8 cellular contexts compared by ENCODE assay signal in genomic region chr18:9137168-9138066, GRCh38. TPM values are rescaled to one million over a fixed set of nuclear protein-coding genes. Genes with fewer than 3 reads are reported as not detected.
DNase-seq lines count a peak whose midpoint lies in the region; ATAC-seq, FAIRE-seq and TF ChIP-seq lines count a peak whose summit lies in the region.

No MANE protein-coding gene starts in this region.

- H3K4me3 ChIP-seq in GM23338 (peak overlapping the region; percentile 81), pancreas (peak overlapping the region; percentile 42 to 78 (median 64)), transverse colon (peak overlapping the region; percentile 77 to 92 (median 79))

- H3F3A ChIP-seq in GM23338 (replicated peaks; ENCODE audit: low read depth): peaks cover 10% of the 10 kb centered on the region

- H3K4me1 ChIP-seq in GM23338 (ENCODE audit: insufficient read depth) (peaks cover 15% of the 10 kb centered on the region; the same call in 1 of the 2 replicates), pancreas (peaks cover 23 to 56% (median 45%) of the 10 kb centered on the region in 3 donors), transverse colon (peaks cover 19 to 76% (median 44%) of the 10 kb centered on the region in 4 donors)

- WGBS in pancreas, 2 donors: 0 to 1% methylated on average over 51 to 95 of the region's 95 CpGs
- WGBS in transverse colon (ENCODE audit: low coverage in 1 of 2), 2 donors: 0 to 4% methylated on average over 3 to 34 of the region's 95 CpGs

- H3K27ac ChIP-seq in GM23338 (ENCODE audit: low read depth): no peak overlapping the region
- H3K27ac ChIP-seq in pancreas: peak overlapping the region; percentile 91 to 98 (median 96)
- H3K27ac ChIP-seq in transverse colon: peak overlapping the region; percentile 95 to 100 (median 99)

- H3K4me2 ChIP-seq in GM23338: peak overlapping the region; percentile 76

- H3K9me3 Mint-ChIP-seq in GM23338 (no peaks in the 10 kb centered on the region), glutamatergic neuron (ENCODE audit: unreplicated experiment) (peaks cover 12% of the 10 kb centered on the region)
- H3K9me3 Mint-ChIP-seq in activated naive CD4-positive, alpha-beta T cell treated with anti-CD3 and anti-CD28 coated beads, Interleukin-2, amount 50 U/mL, for 72 hours: no peaks in the 10 kb centered on the region

- H3K79me2 ChIP-seq in GM23338 (replicated peaks; ENCODE audit: insufficient read depth): peaks cover 55% of the 10 kb centered on the region

- peak; percentile 55 for TF ChIP-seq POLR2A in transverse colon (IDR thresholded peaks at IDR 0.05)

- H3K4me1 Mint-ChIP-seq in GM23338: peaks cover 27% of the 10 kb centered on the region
- peaks cover 29% of the 10 kb centered on the region for H3K4me1 Mint-ChIP-seq in glutamatergic neuron (ENCODE audit: low read depth, unreplicated experiment)

- no peaks in the 10 kb centered on the region for H3K36me3 ChIP-seq in GM23338 (ENCODE audit: insufficient read depth)
- H3K36me3 ChIP-seq in pancreas: no peaks in the 10 kb centered on the region
- H3K36me3 ChIP-seq in transverse colon: peaks cover 0 to 3% (median under 1%) of the 10 kb centered on the region in 4 donors

- intact Hi-C loops in pancreas (cut with DNase I) (no loop called here), transverse colon (cut with DNase I; ENCODE audit: low total_unique reads) (loop anchor here (5.0 kb wide), 1 partner anchor 430 kb away; the partner anchor contains the start of gene MTCL1)

- no peaks in the 10 kb centered on the region for H3K9me2 ChIP-seq in GM23338 (ENCODE audit: insufficient read depth)

- peaks cover 20% of the 10 kb centered on the region; the same call in 2 of the 3 replicates for H3K36me3 Mint-ChIP-seq in GM23338 (ENCODE audit: low read depth)
- peaks cover 17 to 31% of the 10 kb centered on the region in 2 donors for H3K36me3 Mint-ChIP-seq in activated naive CD4-positive, alpha-beta T cell treated with anti-CD3 and anti-CD28 coated beads, Interleukin-2, amount 50 U/mL, for 72 hours
- no peaks in the 10 kb centered on the region for H3K36me3 Mint-ChIP-seq in glutamatergic neuron (ENCODE audit: unreplicated experiment)

- DNase-seq in G401 (ENCODE audit: low spot score): peak; percentile 64
- DNase-seq in GM23338 (ENCODE audit: low spot score): peak; percentile 74
- peak; percentile 68 to 80 for DNase-seq in Kasumi-1 (lab: John Stamatoyannopoulos, UW)
- DNase-seq in SK-MEL-5 (ENCODE audit: low read depth, low spot score): peak; percentile 72
- peak; percentile 68 to 78 for DNase-seq in activated naive CD4-positive, alpha-beta T cell treated with anti-CD3 and anti-CD28 coated beads, Interleukin-2, amount 50 U/mL, for 72 hours (ENCODE audit: low spot score in 2 of 2)
- peak; percentile 70 for DNase-seq in glutamatergic neuron
- peak; percentile 63 to 84 (median 76) for DNase-seq in pancreas
- peak; percentile 71 for DNase-seq in transverse colon

- no peak for TF ChIP-seq EP300 in transverse colon (IDR thresholded peaks at IDR 0.05; ENCODE audit: low read depth)

- H3K27me3 ChIP-seq in GM23338 (ENCODE audit: insufficient read depth) (no peaks in the 10 kb centered on the region), pancreas (no peaks in the 10 kb centered on the region), transverse colon (no peaks in the 10 kb centered on the region)

- peak overlapping the region; percentile 57; the same call in 1 of the 2 replicates for H2AFZ ChIP-seq in GM23338

- H3K4me3 Mint-ChIP-seq in GM23338 (peak overlapping the region; percentile 86), glutamatergic neuron (ENCODE audit: unreplicated experiment) (peak overlapping the region; percentile 63)

- in situ Hi-C loops in G401 (cut with HindIII; ENCODE audit: low sequenced_read_pairs): no loop called here
- in situ Hi-C loops in SK-MEL-5 (cut with HindIII; ENCODE audit: low pct_unique_long_range_greater_than_20kb, low sequenced_read_pairs): no loop called here
- in situ Hi-C loops in transverse colon (cut with MboI; ENCODE audit: low pct_ligation_motif_present in 1 of 4, low pct_unique_long_range_greater_than_20kb in 1 of 4, low sequenced_read_pairs in 3 of 4): no loop called here

- no peak for TF ChIP-seq CTCF in GM23338 (conservative IDR thresholded peaks at IDR 0.05; ENCODE audit: low read depth in 2 of 2)
- no peak for TF ChIP-seq CTCF in glutamatergic neuron (IDR thresholded peaks at IDR 0.05; ENCODE audit: partially characterized antibody, unreplicated experiment)
- TF ChIP-seq CTCF in pancreas (IDR thresholded peaks at IDR 0.05): no peak
- TF ChIP-seq CTCF in transverse colon (IDR thresholded peaks at IDR 0.05): no peak

- H3K27ac Mint-ChIP-seq in GM23338 (peak overlapping the region; percentile 91; the same call in 1 of the 2 replicates), glutamatergic neuron (ENCODE audit: unreplicated experiment) (peak overlapping the region; percentile 20)
- H3K27ac Mint-ChIP-seq in activated naive CD4-positive, alpha-beta T cell treated with anti-CD3 and anti-CD28 coated beads, Interleukin-2, amount 50 U/mL, for 72 hours: peak overlapping the region; percentile 96 to 97

- FAIRE-seq in pancreas (lab: Jason Lieb, UNC): no peak

- H3K9me3 ChIP-seq in pancreas (no peaks in the 10 kb centered on the region), transverse colon (no peaks in the 10 kb centered on the region)

- H4K20me1 ChIP-seq in GM23338 (replicated peaks; ENCODE audit: insufficient read depth): 0 out of 2 replicates have a peak, but pooled peaks cover 3% of the 10 kb centered on the region

- ATAC-seq in GM23338: peak; percentile 2
- ATAC-seq in activated naive CD4-positive, alpha-beta T cell treated with anti-CD3 and anti-CD28 coated beads, Interleukin-2, amount 50 U/mL, for 72 hours: peak; percentile 52 to 56
- ATAC-seq in pancreas: peak; percentile 8 to 46 (median 20)

- H3K27me3 Mint-ChIP-seq in GM23338 (ENCODE audit: insufficient read depth, low read depth, poor library complexity) (peaks cover 13% of the 10 kb centered on the region), glutamatergic neuron (ENCODE audit: unreplicated experiment) (peaks cover 3% of the 10 kb centered on the region)

TF ChIP-seq in GM23338, 12 proteins besides CTCF, POLR2A, EP300 and RAD21 (continues in another document):
- no peak for TF ChIP-seq STAT1 (IDR thresholded peaks at IDR 0.05; ENCODE audit: unreplicated experiment)
- no peak for TF ChIP-seq ZNF114 (CRISPR knock-in tag; IDR thresholded peaks at IDR 0.05)
- TF ChIP-seq ETS1 (IDR thresholded peaks at IDR 0.05): no peak
- peak; percentile 67 for TF ChIP-seq CREB1 (CRISPR knock-in tag; IDR thresholded peaks at IDR 0.05; ENCODE audit: low read depth)
- no peak for TF ChIP-seq EZH2phosphoT487 (IDR thresholded peaks at IDR 0.05; ENCODE audit: unreplicated experiment)
- TF ChIP-seq ZNF331 (CRISPR knock-in tag; IDR thresholded peaks at IDR 0.05; ENCODE audit: low read depth): no peak
- no peak for TF ChIP-seq NANOG (IDR thresholded peaks at IDR 0.05; ENCODE audit: borderline replicate concordance)
- no peak for TF ChIP-seq EZH2 (IDR thresholded peaks at IDR 0.05; ENCODE audit: low read depth, unreplicated experiment)

RNA-seq across cellular contexts. Expression of gene ANKRD12, which starts 0.8 kb away (rescaled TPM):
- 3.3 and 7.9 TPM in 2 replicates for total RNA-seq in G401 (2014; rRNA removed; shearing (Covaris generic))
- 17.2 and 23.9 TPM in 2 replicates for total RNA-seq in GM23338 (2014; rRNA removed; shearing (Covaris generic))
- 57.9 and 92.4 TPM in 2 replicates for polyA plus RNA-seq in GM23338 (2016; fragmentation: Nextera tagmentation; extraction: Ambion mirVana)
- total RNA-seq in SK-MEL-5 (2014; rRNA removed; shearing (Covaris generic)): 33.1 and 41.5 TPM in 2 replicates
- 3.0 and 10.4 TPM in 2 replicates for polyA plus RNA-seq in SK-MEL-5 (2015; cell fraction: cytosol; rRNA removed)
- 9.8 and 12.9 TPM in 2 replicates for polyA plus RNA-seq in SK-MEL-5 (2015; cell fraction: nucleus; rRNA removed)
- 10 to 100 TPM; 63.7 to 72.3 TPM for total RNA-seq in activated naive CD4-positive, alpha-beta T cell treated with anti-CD3 and anti-CD28 coated beads, Interleukin-2, amount 50 U/mL, for 72 hours
- 41.6 TPM for total RNA-seq in glutamatergic neuron (ENCODE audit: unreplicated experiment)
- 10 to 100 TPM; 23.1 to 51.7 (median 29.8) TPM for total RNA-seq in pancreas
- polyA plus RNA-seq in pancreas: 10 to 100 TPM; 14.5 to 20.0 TPM
- 10 to 100 TPM; 17.5 to 91.8 (median 59.1) TPM for total RNA-seq in transverse colon

RNA-seq across cellular contexts. Expression of gene NDUFV2, which starts 34.9 kb away (rescaled TPM):
- total RNA-seq in G401 (2014; rRNA removed; shearing (Covaris generic)): 221 and 286 TPM in 2 replicates
- 157 and 169 TPM in 2 replicates for total RNA-seq in GM23338 (2014; rRNA removed; shearing (Covaris generic))
- polyA plus RNA-seq in GM23338 (2016; fragmentation: Nextera tagmentation; extraction: Ambion mirVana): 535 and 577 TPM in 2 replicates
- total RNA-seq in SK-MEL-5 (2014; rRNA removed; shearing (Covaris generic)): 221 and 273 TPM in 2 replicates
- polyA plus RNA-seq in SK-MEL-5 (2015; cell fraction: cytosol; rRNA removed): 138 and 140 TPM in 2 replicates
- 58.9 and 70.7 TPM in 2 replicates for polyA plus RNA-seq in SK-MEL-5 (2015; cell fraction: nucleus; rRNA removed)
- total RNA-seq in activated naive CD4-positive, alpha-beta T cell treated with anti-CD3 and anti-CD28 coated beads, Interleukin-2, amount 50 U/mL, for 72 hours: 100 to 1,000 TPM; 311 to 402 TPM
- 133 TPM for total RNA-seq in glutamatergic neuron (ENCODE audit: unreplicated experiment)
- 10 to 100 TPM; 48.1 to 64.1 (median 60.7) TPM for total RNA-seq in pancreas
- 100 to 1,000 TPM; 101 to 115 TPM for polyA plus RNA-seq in pancreas
- 100 to 1,000 TPM in 3 of 4 donors, 10 to 100 TPM in 1; 24.7 to 140 (median 113) TPM for total RNA-seq in transverse colon

Comparison
In these comparisons a context has a peak if more than half of its experiments do, and no peak if none do; other contexts are left out.
1. ATAC-seq: peak in every context shown above with its lines; median percentile 54 in activated naive CD4-positive, alpha-beta T cell treated with anti-CD3 and anti-CD28 coated beads, Interleukin-2, amount 50 U/mL, for 72 hours; 20 in pancreas; 2 in GM23338.
2. H3K27ac Mint-ChIP-seq: peak in every context shown above with its lines; median percentile 96 in activated naive CD4-positive, alpha-beta T cell treated with anti-CD3 and anti-CD28 coated beads, Interleukin-2, amount 50 U/mL, for 72 hours; 91 in GM23338; 20 in glutamatergic neuron.